Comparison of ENCODE assay signal across 8 cellular contexts in genomic region chr4:12633058-12633651, GRCh38.
DNase-seq lines count a peak whose midpoint lies in the region; ATAC-seq and TF ChIP-seq lines count a peak whose summit lies in the region.

No MANE protein-coding gene starts in this region.

- H3K27me3 ChIP-seq in hepatocyte = no peaks in the 10 kb centered on the region

- H3K27ac ChIP-seq in hepatocyte = no peak overlapping the region

- no peak overlapping the region for H2AFZ ChIP-seq in hepatocyte

- 12% methylated on average over 15 of the region's 15 CpGs for WGBS in hepatocyte (ENCODE audit: low lambda C conversion rate, missing lambda C conversion rate)

- peak; percentile 96 for ATAC-seq in HG02763 (IDR thresholded peaks at IDR 0.05; ENCODE audit: unreplicated experiment)

- H3K4me3 ChIP-seq in hepatocyte = no peak overlapping the region
- H3K4me3 ChIP-seq in skeletal muscle cell (ENCODE audit: low read depth, low read length) = no peak overlapping the region

- H3K4me2 ChIP-seq in hepatocyte = no peak overlapping the region

- no peaks in the 10 kb centered on the region for H3K4me1 ChIP-seq in hepatocyte (ENCODE audit: insufficient read depth)

- DNase-seq in NCI-H2171 treated with DMSO at 0.1 percent for 48 hours (lab: John Stamatoyannopoulos, UW) = peak; percentile 47
- no peak for DNase-seq in NCI-H2171 (lab: John Stamatoyannopoulos, UW)
- DNase-seq in NCI-H128 (lab: John Stamatoyannopoulos, UW; ENCODE audit: unreplicated experiment) = peak; percentile 35
- peak; percentile 40 for DNase-seq in T follicular helper cell (ENCODE audit: low read depth)
- peak in 57 of 58 donors; percentile 2 to 87 (median 45) for DNase-seq in anterior cingulate cortex (lab: John Stamatoyannopoulos, UW)
- peak; percentile 91 for DNase-seq in hepatocyte (ENCODE audit: low spot score)
- DNase-seq in skeletal muscle cell (ENCODE audit: low read depth) = peak; percentile 15

- no peaks in the 10 kb centered on the region for H3K9me2 ChIP-seq in hepatocyte (replicated peaks; ENCODE audit: insufficient read depth)

- peak; percentile 95 for TF ChIP-seq CTCF in hepatocyte (IDR thresholded peaks at IDR 0.05; ENCODE audit: poor library complexity)

- H3K36me3 ChIP-seq in hepatocyte (replicated peaks; ENCODE audit: insufficient read depth, low read depth) = no peaks in the 10 kb centered on the region

- H4K20me1 ChIP-seq in hepatocyte (ENCODE audit: insufficient read depth, poor library complexity, severe bottlenecking) = no peaks in the 10 kb centered on the region

- no peaks in the 10 kb centered on the region for H3K79me2 ChIP-seq in hepatocyte

- no peaks in the 10 kb centered on the region for H3K9me3 ChIP-seq in hepatocyte (ENCODE audit: low read depth)
